In the genomic region with DNA sequence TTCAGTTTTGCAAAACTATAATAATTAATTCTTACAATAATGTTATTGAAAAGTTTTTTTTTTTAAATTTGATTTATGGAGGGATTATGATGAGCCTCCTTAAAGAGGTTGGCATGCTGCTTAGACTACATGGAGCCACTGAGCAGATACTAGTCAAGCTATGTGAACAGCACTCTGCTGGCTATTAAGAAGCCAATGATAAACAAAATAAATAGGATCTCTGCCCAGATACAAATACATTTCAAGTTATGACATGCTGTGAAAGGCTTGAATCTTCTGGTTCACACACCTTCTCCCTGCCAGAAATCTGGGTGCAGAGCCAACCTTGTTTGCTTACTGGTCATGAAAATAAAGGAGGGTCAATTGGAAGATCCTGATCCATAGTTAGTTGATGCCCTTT, we compare ENCODE assay signal across 13 cellular contexts.
"Had no signal": no experiment of that assay in that cellular context is flagged by ENCODE, and none has a peak within 500 bp of the region (broad histone marks: within the 10 kb centered on the region; RNA-seq: fewer than 3 reads in every experiment).

No MANE protein-coding gene starts in this region.

- H3K9me3 Mint-ChIP-seq: activated T-helper 1 cell treated with anti-CD3 and anti-CD28 coated beads, Interleukin-12 subunit alpha, Interleukin-12 subunit beta, Interleukin-2, Interleukin-4 antibody, amounts not matched to agents 30 ng/mL and 10 ng/mL and 1 ng/mL, durations not matched to agents 14 hours and 24 hours and 36 hours had no signal

- DNase-seq: activated CD4-positive, alpha-beta T cell treated with anti-CD3 and anti-CD28 coated beads, Interleukin-2, amount 50 U/mL, for 48 hours; activated T-cell treated with anti-CD3 and anti-CD28 coated beads for 4 hours; dermis blood vessel endothelial cell; effector memory CD4-positive, alpha-beta T cell; hippocampal formation; lower lobe of right lung; stimulated activated CD4-positive, alpha-beta T cell treated with anti-CD3 and anti-CD28 coated beads, Interleukin-4, amount 100 ng/mL, for 4 hours had no signal

- H3K4me3 ChIP-seq: lower lobe of right lung, thoracic aorta had no signal

- H3K4me3 Mint-ChIP-seq: activated naive CD8-positive, alpha-beta T cell; activated T-helper 1 cell treated with anti-CD3 and anti-CD28 coated beads, Interleukin-12 subunit alpha, Interleukin-12 subunit beta, Interleukin-2, Interleukin-4 antibody, amounts not matched to agents 30 ng/mL and 10 ng/mL and 1 ng/mL, durations not matched to agents 14 hours and 24 hours and 36 hours; mesothelial cell of epicardium; nephron; stimulated activated memory B cell treated with anti-CD40 and anti-IgM and Interleukin-4, amounts not matched to agents 10 μg/mL and 1 μg/mL and 100 μg/mL, for 72 hours had no signal

- H3K27ac Mint-ChIP-seq: activated naive CD8-positive, alpha-beta T cell; activated T-helper 1 cell treated with anti-CD3 and anti-CD28 coated beads, Interleukin-12 subunit alpha, Interleukin-12 subunit beta, Interleukin-2, Interleukin-4 antibody, amounts not matched to agents 30 ng/mL and 10 ng/mL and 1 ng/mL, durations not matched to agents 14 hours and 24 hours and 36 hours; mesothelial cell of epicardium; stimulated activated memory B cell treated with anti-CD40 and anti-IgM and Interleukin-4, amounts not matched to agents 10 μg/mL and 1 μg/mL and 100 μg/mL, for 72 hours had no signal

- H3K27me3 Mint-ChIP-seq: activated naive CD8-positive, alpha-beta T cell; stimulated activated memory B cell treated with anti-CD40 and anti-IgM and Interleukin-4, amounts not matched to agents 10 μg/mL and 1 μg/mL and 100 μg/mL, for 72 hours had no signal

- H3K36me3 Mint-ChIP-seq: activated naive CD8-positive, alpha-beta T cell; mesothelial cell of epicardium; stimulated activated memory B cell treated with anti-CD40 and anti-IgM and Interleukin-4, amounts not matched to agents 10 μg/mL and 1 μg/mL and 100 μg/mL, for 72 hours had no signal

- H3K36me3 ChIP-seq: lower lobe of right lung, thoracic aorta had no signal

- H3K9me3 ChIP-seq: thoracic aorta had no signal

- H3K4me1 Mint-ChIP-seq: stimulated activated memory B cell treated with anti-CD40 and anti-IgM and Interleukin-4, amounts not matched to agents 10 μg/mL and 1 μg/mL and 100 μg/mL, for 72 hours had no signal
